9 cellular contexts compared by ENCODE assay signal in genomic region chr4:56799824-56800756, GRCh38. TPM values are rescaled to one million over a fixed set of nuclear protein-coding genes. Genes with fewer than 3 reads are reported as not detected.
DNase-seq lines count a peak whose midpoint lies in the region; ATAC-seq and TF ChIP-seq lines count a peak whose summit lies in the region.
"Had no signal": no experiment of that assay in that cellular context is flagged by ENCODE, and none has a peak within 500 bp of the region (broad histone marks: within the 10 kb centered on the region; RNA-seq: fewer than 3 reads in every experiment).

No MANE protein-coding gene starts in this region.

- ATAC-seq in GM19328 (IDR thresholded peaks at IDR 0.05; ENCODE audit: unreplicated experiment) = peak; percentile 81
- ATAC-seq in HG03520 (IDR thresholded peaks at IDR 0.05; ENCODE audit: unreplicated experiment) = peak; percentile 93

- H3K27me3 ChIP-seq in BLaER1 treated with 17β-estradiol and CSF1 and Interleukin-3, amounts not matched to agents 10 nM and 100 nM = no peaks in the 10 kb centered on the region
- H3K27me3 ChIP-seq in duodenal mucosa (ENCODE audit: control insufficient read depth in 1 of 2, insufficient read depth in 2 of 2, low read length in 2 of 2) = no peaks in the 10 kb centered on the region

- TF ChIP-seq POLR2A in lower leg skin (IDR thresholded peaks at IDR 0.05) = no peak

- TF ChIP-seq CTCF in lower leg skin (IDR thresholded peaks at IDR 0.05) = peak in 1 of 3 donors; percentile 74

- H3K9me3 ChIP-seq in BLaER1 treated with 17β-estradiol and CSF1 and Interleukin-3, amounts not matched to agents 10 nM and 100 nM (replicated peaks in 1 of 11) = no peaks in the 10 kb centered on the region
- H3K9me3 ChIP-seq in duodenal mucosa (ENCODE audit: control insufficient read depth in 1 of 2, low read length in 2 of 2) = no peaks in the 10 kb centered on the region

- 7% methylated on average over 19 of the region's 19 CpGs for WGBS in lower leg skin, 2 donors

- H4K20me1 ChIP-seq in BLaER1 treated with 17β-estradiol and CSF1 and Interleukin-3, amounts not matched to agents 10 nM and 100 nM = no peaks in the 10 kb centered on the region; a peak in 1 of 22 replicates

- peaks cover 25 to 39% (median 31%) of the 10 kb centered on the region in 10 experiments for H3K4me1 ChIP-seq in BLaER1 treated with 17β-estradiol and CSF1 and Interleukin-3, amounts not matched to agents 10 nM and 100 nM
- H3K4me1 ChIP-seq in duodenal mucosa (ENCODE audit: control insufficient read depth in 1 of 2, insufficient read depth in 2 of 2, low read length in 2 of 2) = peaks cover 6 to 10% of the 10 kb centered on the region in 2 donors

- H3K27ac ChIP-seq in BLaER1 treated with 17β-estradiol and CSF1 and Interleukin-3, amounts not matched to agents 10 nM and 100 nM = peak overlapping the region in 10 of 11 experiments; percentile 38 to 72 (median 46); a peak in 15 of 22 replicates
- no peak overlapping the region for H3K27ac ChIP-seq in duodenal mucosa (ENCODE audit: low read depth, low read length)

- no peaks in the 10 kb centered on the region for H3K36me3 ChIP-seq in BLaER1 treated with 17β-estradiol and CSF1 and Interleukin-3, amounts not matched to agents 10 nM and 100 nM
- no peaks in the 10 kb centered on the region for H3K36me3 ChIP-seq in duodenal mucosa (ENCODE audit: control insufficient read depth in 1 of 2, insufficient read depth in 2 of 2, low read length in 2 of 2)

- intact Hi-C loops in lower leg skin (cut with DNase I; ENCODE audit: low total_unique reads) = loop anchor here (10.0 kb wide), 2 partner anchors 145 to 225 kb away; no protein-coding TSS in a partner anchor

- DNase-seq in NCI-H748 treated with DMSO at 0.1 percent for 48 hours (lab: John Stamatoyannopoulos, UW) (peak; percentile 38), lower leg skin (ENCODE audit: low spot score in 2 of 2) (peak; percentile 85 to 95)
- peak; percentile 82 to 83 for DNase-seq in activated CD4-positive, alpha-beta T cell treated with anti-CD3 and anti-CD28 coated beads, Interleukin-2, amount 50 U/mL, for 4 hours
- peak; percentile 71 to 80 for DNase-seq in stimulated activated CD4-positive, alpha-beta T cell treated with anti-CD3 and anti-CD28 coated beads, Interleukin-4, amount 100 ng/mL, for 48 hours (ENCODE audit: low read depth in 2 of 2)

- peak overlapping the region; percentile 69 to 86 (median 78) for H3K4me2 ChIP-seq in BLaER1 treated with 17β-estradiol and CSF1 and Interleukin-3, amounts not matched to agents 10 nM and 100 nM

- peak overlapping the region; percentile 55 to 76 (median 66) for H3K4me3 ChIP-seq in BLaER1 treated with 17β-estradiol and CSF1 and Interleukin-3, amounts not matched to agents 10 nM and 100 nM
- H3K4me3 ChIP-seq in duodenal mucosa (ENCODE audit: low read depth in 1 of 2, low read length in 2 of 2) (peak overlapping the region; percentile 72 to 93), lower leg skin (ENCODE audit: low read depth, poor library complexity, severe bottlenecking) (peak overlapping the region; percentile 51)

- peak overlapping the region; percentile 59 to 79 (median 72); a peak in 20 of 22 replicates for H3K9ac ChIP-seq in BLaER1 treated with 17β-estradiol and CSF1 and Interleukin-3, amounts not matched to agents 10 nM and 100 nM
- peak overlapping the region; percentile 52 to 61 for H3K9ac ChIP-seq in duodenal mucosa (ENCODE audit: low read depth in 1 of 2, low read length in 2 of 2)

RNA-seq across cellular contexts. Expression of gene SPINK2, which starts 21.4 kb away (rescaled TPM):
- not detected for total RNA-seq in lower leg skin
- total RNA-seq: temporal lobe had no signal

Comparison
In these comparisons a context has a peak if more than half of its experiments do, and no peak if none do; other contexts are left out.
1. DNase-seq: peak in every context shown above with its lines; median percentile 90 in lower leg skin; 82 in activated CD4-positive, alpha-beta T cell treated with anti-CD3 and anti-CD28 coated beads, Interleukin-2, amount 50 U/mL, for 4 hours; 76 in stimulated activated CD4-positive, alpha-beta T cell treated with anti-CD3 and anti-CD28 coated beads, Interleukin-4, amount 100 ng/mL, for 48 hours; 38 in NCI-H748 treated with DMSO at 0.1 percent for 48 hours.